Comparison of ENCODE assay signal across 1 cellular context in the genomic region with DNA sequence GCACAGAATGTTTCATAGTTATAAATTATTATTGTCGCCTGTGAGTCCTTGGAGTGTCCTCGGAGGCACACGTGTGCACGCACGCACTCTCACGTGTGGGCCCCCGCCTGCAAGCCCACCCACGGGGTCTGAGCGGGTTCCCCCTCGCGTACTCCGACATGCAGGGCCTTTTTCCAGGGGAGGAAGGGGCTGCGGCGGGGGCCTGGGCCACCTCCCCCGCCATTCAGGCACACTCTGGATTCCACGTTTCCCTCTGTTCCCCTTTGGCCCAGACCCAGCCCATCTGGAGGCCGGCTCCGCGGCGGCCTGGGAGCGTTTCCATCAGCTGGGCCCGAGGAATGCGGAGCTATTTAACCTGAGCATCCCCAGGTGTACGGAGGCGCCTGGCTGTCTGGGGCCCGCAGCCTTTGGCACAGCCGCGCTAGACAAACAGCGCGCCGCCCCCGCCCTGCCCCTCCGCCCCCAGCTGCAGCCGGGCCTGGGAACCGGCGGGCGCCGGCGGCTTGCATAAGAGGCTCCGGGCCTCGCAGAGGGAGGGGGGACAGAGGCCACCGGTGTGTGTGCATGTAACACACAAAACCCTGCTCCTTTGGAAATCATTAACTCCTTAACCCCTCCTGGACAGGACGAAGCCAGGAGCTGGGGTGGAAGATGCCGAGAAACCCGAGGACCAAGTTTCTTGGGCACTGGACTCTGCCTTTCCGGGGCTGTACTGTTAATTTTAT.
A peak's percentile ranks its signal among the peaks of the same experiment; 100 is the strongest.
TF ChIP-seq lines count a peak whose summit lies in the region.

No MANE protein-coding gene starts in this region.

TF ChIP-seq in HepG2, 621 proteins besides CTCF, POLR2A, EP300 and RAD21 (continued from another document and continues in another):
- TF ChIP-seq ZNF10 (CRISPR knock-in tag; IDR thresholded peaks at IDR 0.05; ENCODE audit: borderline replicate concordance, low read depth) (no peak), PCBP2 (optimal IDR thresholded peaks at IDR 0.05; ENCODE audit: low read depth, low read length, poor library complexity, severe bottlenecking) (no peak), ZMYM2 (CRISPR knock-in tag; IDR thresholded peaks at IDR 0.05) (peak; percentile 94), GTF2F1 (IDR thresholded peaks at IDR 0.05; ENCODE audit: low read length) (no peak), ZNF292 (CRISPR knock-in tag; IDR thresholded peaks at IDR 0.05; ENCODE audit: borderline replicate concordance, low read depth) (peak; percentile 99), MYNN (CRISPR knock-in tag; IDR thresholded peaks at IDR 0.05; ENCODE audit: low read depth) (peak; percentile 91; the same call in 1 of the 2 replicates), ATF7-NPFF (CRISPR knock-in tag; IDR thresholded peaks at IDR 0.05; ENCODE audit: low read depth) (peak; percentile 99), ZBTB4 (CRISPR knock-in tag; IDR thresholded peaks at IDR 0.05; ENCODE audit: borderline replicate concordance) (peak; percentile 99), PHF21A (CRISPR knock-in tag; IDR thresholded peaks at IDR 0.05) (peak; percentile 100), BHLHE40 (IDR thresholded peaks at IDR 0.05; ENCODE audit: low read length) (peak; percentile 80), ZNF317 (CRISPR knock-in tag; IDR thresholded peaks at IDR 0.05) (no peak; the same call in none of the 2 replicates), ZNF281 (CRISPR knock-in tag; IDR thresholded peaks at IDR 0.05; ENCODE audit: borderline replicate concordance) (peak; percentile 94), ZNF343 (CRISPR knock-in tag; IDR thresholded peaks at IDR 0.05) (no peak; the same call in none of the 2 replicates), ZSCAN31 (CRISPR knock-in tag; IDR thresholded peaks at IDR 0.05; ENCODE audit: low read depth) (peak; percentile 100)
- TF ChIP-seq, protein P1, sequence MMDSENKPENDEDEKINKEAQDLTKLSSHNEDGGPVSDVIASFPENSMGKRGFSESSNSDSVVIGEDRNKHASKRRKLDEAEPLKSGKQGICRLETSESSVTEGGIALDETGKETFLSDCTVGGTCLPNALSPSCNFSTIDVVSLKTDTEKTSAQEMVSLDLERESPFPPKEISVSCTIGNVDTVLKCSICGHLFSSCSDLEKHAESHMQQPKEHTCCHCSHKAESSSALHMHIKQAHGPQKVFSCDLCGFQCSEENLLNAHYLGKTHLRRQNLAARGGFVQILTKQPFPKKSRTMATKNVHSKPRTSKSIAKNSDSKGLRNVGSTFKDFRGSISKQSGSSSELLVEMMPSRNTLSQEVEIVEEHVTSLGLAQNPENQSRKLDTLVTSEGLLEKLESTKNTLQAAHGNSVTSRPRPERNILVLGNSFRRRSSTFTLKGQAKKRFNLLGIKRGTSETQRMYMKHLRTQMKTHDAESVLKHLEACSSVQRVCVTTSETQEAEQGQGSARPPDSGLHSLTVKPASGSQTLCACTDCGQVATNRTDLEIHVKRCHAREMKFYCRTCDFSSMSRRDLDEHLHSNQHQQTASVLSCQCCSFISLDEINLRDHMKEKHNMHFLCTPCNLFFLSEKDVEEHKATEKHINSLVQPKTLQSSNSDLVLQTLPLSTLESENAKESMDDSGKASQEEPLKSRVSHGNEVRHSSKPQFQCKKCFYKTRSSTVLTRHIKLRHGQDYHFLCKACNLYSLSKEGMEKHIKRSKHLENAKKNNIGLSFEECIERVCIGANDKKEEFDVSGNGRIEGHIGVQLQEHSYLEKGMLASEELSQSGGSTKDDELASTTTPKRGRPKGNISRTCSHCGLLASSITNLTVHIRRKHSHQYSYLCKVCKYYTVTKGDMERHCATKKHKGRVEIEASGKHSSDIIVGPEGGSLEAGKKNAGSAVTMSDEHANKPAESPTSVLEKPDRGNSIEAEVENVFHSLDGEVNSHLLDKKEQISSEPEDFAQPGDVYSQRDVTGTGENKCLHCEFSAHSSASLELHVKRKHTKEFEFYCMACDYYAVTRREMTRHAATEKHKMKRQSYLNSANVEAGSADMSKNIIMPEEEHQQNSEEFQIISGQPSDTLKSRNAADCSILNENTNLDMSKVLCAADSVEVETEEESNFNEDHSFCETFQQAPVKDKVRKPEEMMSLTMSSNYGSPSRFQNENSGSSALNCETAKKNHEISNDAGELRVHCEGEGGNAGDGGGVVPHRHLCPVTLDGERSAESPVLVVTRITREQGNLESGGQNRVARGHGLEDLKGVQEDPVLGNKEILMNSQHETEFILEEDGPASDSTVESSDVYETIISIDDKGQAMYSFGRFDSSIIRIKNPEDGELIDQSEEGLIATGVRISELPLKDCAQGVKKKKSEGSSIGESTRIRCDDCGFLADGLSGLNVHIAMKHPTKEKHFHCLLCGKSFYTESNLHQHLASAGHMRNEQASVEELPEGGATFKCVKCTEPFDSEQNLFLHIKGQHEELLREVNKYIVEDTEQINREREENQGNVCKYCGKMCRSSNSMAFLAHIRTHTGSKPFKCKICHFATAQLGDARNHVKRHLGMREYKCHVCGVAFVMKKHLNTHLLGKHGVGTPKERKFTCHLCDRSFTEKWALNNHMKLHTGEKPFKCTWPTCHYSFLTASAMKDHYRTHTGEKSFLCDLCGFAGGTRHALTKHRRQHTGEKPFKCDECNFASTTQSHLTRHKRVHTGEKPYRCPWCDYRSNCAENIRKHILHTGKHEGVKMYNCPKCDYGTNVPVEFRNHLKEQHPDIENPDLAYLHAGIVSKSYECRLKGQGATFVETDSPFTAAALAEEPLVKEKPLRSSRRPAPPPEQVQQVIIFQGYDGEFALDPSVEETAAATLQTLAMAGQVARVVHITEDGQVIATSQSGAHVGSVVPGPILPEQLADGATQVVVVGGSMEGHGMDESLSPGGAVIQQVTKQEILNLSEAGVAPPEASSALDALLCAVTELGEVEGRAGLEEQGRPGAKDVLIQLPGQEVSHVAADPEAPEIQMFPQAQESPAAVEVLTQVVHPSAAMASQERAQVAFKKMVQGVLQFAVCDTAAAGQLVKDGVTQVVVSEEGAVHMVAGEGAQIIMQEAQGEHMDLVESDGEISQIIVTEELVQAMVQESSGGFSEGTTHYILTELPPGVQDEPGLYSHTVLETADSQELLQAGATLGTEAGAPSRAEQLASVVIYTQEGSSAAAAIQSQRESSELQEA (CRISPR knock-in tag; IDR thresholded peaks at IDR 0.05; ENCODE audit: not compliant biosample characterization) = peak; percentile 98
- TF ChIP-seq, protein P2, sequence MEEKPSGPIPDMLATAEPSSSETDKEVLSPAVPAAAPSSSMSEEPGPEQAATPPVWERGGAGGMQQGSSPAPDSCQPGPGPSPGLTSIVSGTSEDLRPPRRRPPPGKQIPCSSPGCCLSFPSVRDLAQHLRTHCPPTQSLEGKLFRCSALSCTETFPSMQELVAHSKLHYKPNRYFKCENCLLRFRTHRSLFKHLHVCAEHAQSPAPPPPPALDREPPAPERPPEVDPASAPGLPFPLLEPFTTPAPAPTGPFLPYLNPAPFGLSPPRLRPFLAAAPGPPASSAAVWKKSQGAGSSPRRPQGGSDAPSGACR (CRISPR knock-in tag; IDR thresholded peaks at IDR 0.05) = peak; percentile 99
- TF ChIP-seq, protein P3, sequence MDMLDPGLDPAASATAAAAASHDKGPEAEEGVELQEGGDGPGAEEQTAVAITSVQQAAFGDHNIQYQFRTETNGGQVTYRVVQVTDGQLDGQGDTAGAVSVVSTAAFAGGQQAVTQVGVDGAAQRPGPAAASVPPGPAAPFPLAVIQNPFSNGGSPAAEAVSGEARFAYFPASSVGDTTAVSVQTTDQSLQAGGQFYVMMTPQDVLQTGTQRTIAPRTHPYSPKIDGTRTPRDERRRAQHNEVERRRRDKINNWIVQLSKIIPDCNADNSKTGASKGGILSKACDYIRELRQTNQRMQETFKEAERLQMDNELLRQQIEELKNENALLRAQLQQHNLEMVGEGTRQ (IDR thresholded peaks at IDR 0.05; ENCODE audit: low read depth, low read length) = no peak
- TF ChIP-seq, protein P3 (CRISPR knock-in tag; IDR thresholded peaks at IDR 0.05; ENCODE audit: borderline replicate concordance) = peak; percentile 56; the same call in 1 of the 2 replicates
